ENCODE assay signal across 8 cellular contexts in genomic region chr13:24540236-24541126, GRCh38. TPM values are rescaled to one million over a fixed set of nuclear protein-coding genes. Genes with fewer than 3 reads are reported as not detected.
DNase-seq lines count a peak whose midpoint lies in the region; ATAC-seq and TF ChIP-seq lines count a peak whose summit lies in the region.

No MANE protein-coding gene starts in this region.

- H3K9me3 ChIP-seq in HUES64 (ENCODE audit: insufficient read depth, low read depth, low read length) (0 out of 2 replicates have a peak, but pooled peaks cover 2% of the 10 kb centered on the region), uterus (no peaks in the 10 kb centered on the region)

- H3K4me3 Mint-ChIP-seq in endothelial cell (ENCODE audit: unreplicated experiment) (no peak overlapping the region), nephron progenitor cell (no peak overlapping the region)

- no peaks in the 10 kb centered on the region for H3K36me3 Mint-ChIP-seq in endothelial cell (ENCODE audit: low read depth, unreplicated experiment)
- no peaks in the 10 kb centered on the region for H3K36me3 Mint-ChIP-seq in nephron progenitor cell (ENCODE audit: low read depth)

- no peak overlapping the region for H3K27ac ChIP-seq in HUES64 (ENCODE audit: low read depth, low read length)
- no peak overlapping the region for H3K27ac ChIP-seq in uterus

- H3K27me3 ChIP-seq in HUES64 (ENCODE audit: insufficient read depth, low read length) (peaks cover 40% of the 10 kb centered on the region), uterus (peaks cover 4 to 7% of the 10 kb centered on the region in 2 donors)

- WGBS in HUES64 = 84% methylated on average over 32 of the region's 32 CpGs

- TF ChIP-seq CTCF in endothelial cell (IDR thresholded peaks at IDR 0.05; ENCODE audit: unreplicated experiment) = peak; percentile 19
- TF ChIP-seq CTCF in nephron progenitor cell (IDR thresholded peaks at IDR 0.05) = peak; percentile 29
- no peak for TF ChIP-seq CTCF in uterus (IDR thresholded peaks at IDR 0.05)

- no peak overlapping the region for H3K9ac ChIP-seq in HUES64 (ENCODE audit: low read depth, low read length)

- H3K36me3 ChIP-seq in HUES64 (ENCODE audit: insufficient read depth, low read length) (no peaks in the 10 kb centered on the region), uterus (no peaks in the 10 kb centered on the region)

- ATAC-seq in HG03354 (IDR thresholded peaks at IDR 0.05; ENCODE audit: poor library complexity, severe bottlenecking, unreplicated experiment) = no peak

- peak overlapping the region; percentile 45; the same call in 1 of the 2 replicates for H3K4me3 ChIP-seq in HUES64 (ENCODE audit: low read length)
- H3K4me3 ChIP-seq in uterus = no peak overlapping the region

- H3K4me1 Mint-ChIP-seq in endothelial cell (ENCODE audit: unreplicated experiment) = no peaks in the 10 kb centered on the region
- no peaks in the 10 kb centered on the region for H3K4me1 Mint-ChIP-seq in nephron progenitor cell

- no peak overlapping the region for H3K27ac Mint-ChIP-seq in endothelial cell (ENCODE audit: unreplicated experiment)
- no peak overlapping the region for H3K27ac Mint-ChIP-seq in nephron progenitor cell

- no peaks in the 10 kb centered on the region for H3K9me3 Mint-ChIP-seq in endothelial cell (ENCODE audit: unreplicated experiment)
- peaks cover 19% of the 10 kb centered on the region for H3K9me3 Mint-ChIP-seq in nephron progenitor cell

- intact Hi-C loops in uterus (cut with DNase I; ENCODE audit: low total_unique reads) = no loop called here

- H3K4me1 ChIP-seq in HUES64 (ENCODE audit: insufficient read depth, low read length) = no peaks in the 10 kb centered on the region
- no peaks in the 10 kb centered on the region for H3K4me1 ChIP-seq in uterus

- peaks cover 7% of the 10 kb centered on the region for H3K27me3 Mint-ChIP-seq in endothelial cell (ENCODE audit: unreplicated experiment)
- H3K27me3 Mint-ChIP-seq in nephron progenitor cell (ENCODE audit: low read depth, poor library complexity) = peaks cover 68% of the 10 kb centered on the region

- DNase-seq in D341Med (ENCODE audit: low spot score) = peak; percentile 27
- peak; percentile 80 for DNase-seq in endothelial cell (ENCODE audit: low spot score)
- DNase-seq in nephron progenitor cell = peak; percentile 33
- no peak for DNase-seq in uterus
- no peak for DNase-seq in glomerular visceral epithelial cell (ENCODE audit: extremely low spot score)
- DNase-seq in DMS114 treated with DMSO at 0.1 percent for 48 hours (lab: John Stamatoyannopoulos, UW; ENCODE audit: unreplicated experiment) = no peak

- no peak for TF ChIP-seq POLR2A in uterus (IDR thresholded peaks at IDR 0.05)

RNA-seq across cellular contexts. Expression of gene PARP4, which starts 27.9 kb away (rescaled TPM):
- 27.3 TPM for polyA plus RNA-seq in HUES64 (2013, experiment 1 of 2)
- 28.9 TPM for polyA plus RNA-seq in HUES64 (2013, experiment 2 of 2)
- total RNA-seq in endothelial cell (ENCODE audit: unreplicated experiment) (31.8 TPM), uterus (10 to 100 TPM; 19.5 to 59.7 (median 43.1) TPM)

Comparison
In these comparisons a context has a peak if more than half of its experiments do, and no peak if none do; other contexts are left out.
1. DNase-seq: peak in D341Med (single experiment), endothelial cell (single experiment) and nephron progenitor cell (single experiment); none in uterus (0 of 2), glomerular visceral epithelial cell (single experiment) and DMS114 treated with DMSO at 0.1 percent for 48 hours (single experiment).
2. CTCF ChIP-seq: peak in endothelial cell (single experiment) and nephron progenitor cell (single experiment); none in uterus (0 of 4).